16 cellular contexts compared by ENCODE assay signal in genomic region chr22:41608386-41608785, GRCh38. TPM values are rescaled to one million over a fixed set of nuclear protein-coding genes. Genes with fewer than 3 reads are reported as not detected.
A peak's percentile ranks its signal among the peaks of the same experiment; 100 is the strongest.
DNase-seq lines count a peak whose midpoint lies in the region; ATAC-seq and TF ChIP-seq lines count a peak whose summit lies in the region.
"Had no signal": no experiment of that assay in that cellular context is flagged by ENCODE, and none has a peak within 500 bp of the region (broad histone marks: within the 10 kb centered on the region; RNA-seq: fewer than 3 reads in every experiment).

No MANE protein-coding gene starts in this region.

- H3K4me1 Mint-ChIP-seq in Calu3 (ENCODE audit: low read depth, unreplicated experiment) (no peaks in the 10 kb centered on the region), endothelial cell (ENCODE audit: unreplicated experiment) (peaks cover 4% of the 10 kb centered on the region), memory B cell (peaks cover 2% of the 10 kb centered on the region)
- H3K4me1 Mint-ChIP-seq in stimulated activated memory B cell treated with anti-CD40 and anti-IgM and Interleukin-4, amounts not matched to agents 10 μg/mL and 1 μg/mL and 100 μg/mL, for 72 hours: peaks cover 14% of the 10 kb centered on the region

- BruUV-seq in Calu3 (replicated peaks; lab: Mats Ljungman, UMichigan): no TSS peak

- TF ChIP-seq CTCF in Calu3 (IDR thresholded peaks at IDR 0.05; ENCODE audit: unreplicated experiment) (no peak), endothelial cell (IDR thresholded peaks at IDR 0.05; ENCODE audit: unreplicated experiment) (no peak)

- H3K27me3 Mint-ChIP-seq in Calu3 (ENCODE audit: unreplicated experiment): no peaks in the 10 kb centered on the region
- no peaks in the 10 kb centered on the region for H3K27me3 Mint-ChIP-seq in endothelial cell (ENCODE audit: unreplicated experiment)
- H3K27me3 Mint-ChIP-seq in memory B cell: peaks cover 2% of the 10 kb centered on the region
- no peaks in the 10 kb centered on the region for H3K27me3 Mint-ChIP-seq in stimulated activated memory B cell treated with anti-CD40 and anti-IgM and Interleukin-4, amounts not matched to agents 10 μg/mL and 1 μg/mL and 100 μg/mL, for 72 hours
- H3K27me3 Mint-ChIP-seq: B cell had no signal

- DNase-seq in Calu3 (no peak), endothelial cell (ENCODE audit: low spot score) (no peak), left ventricle myocardium superior (peak; percentile 49), memory B cell (ENCODE audit: low spot score in 2 of 2) (no peak), OCI-M1 (lab: John Stamatoyannopoulos, UW) (no peak), NCI-H2196 treated with DMSO at 0.1 percent for 48 hours (lab: John Stamatoyannopoulos, UW; ENCODE audit: unreplicated experiment) (no peak)
- no peak for DNase-seq in stimulated activated CD4-positive, alpha-beta T cell treated with anti-CD3 and anti-CD28 coated beads, Interleukin-4, amount 100 ng/mL, for 4 hours
- DNase-seq: C1 segment of cervical spinal cord; CD4-positive, alpha-beta memory T cell; DMS153; DMS79 treated with DMSO at 0.1 percent for 48 hours; EL; GM23248 had no signal

- H3K36me3 Mint-ChIP-seq in Calu3 (ENCODE audit: insufficient read depth, unreplicated experiment) (peaks cover 48% of the 10 kb centered on the region), endothelial cell (ENCODE audit: low read depth, unreplicated experiment) (peaks cover 19% of the 10 kb centered on the region), memory B cell (peaks cover 28% of the 10 kb centered on the region)
- H3K36me3 Mint-ChIP-seq in stimulated activated memory B cell treated with anti-CD40 and anti-IgM and Interleukin-4, amounts not matched to agents 10 μg/mL and 1 μg/mL and 100 μg/mL, for 72 hours: peaks cover 66% of the 10 kb centered on the region

- CTCF ChIA-PET in Calu3 (lab: Charles Lee): no interaction called here

- H3K9me3 Mint-ChIP-seq in Calu3 (ENCODE audit: low read depth, unreplicated experiment) (no peaks in the 10 kb centered on the region), endothelial cell (ENCODE audit: unreplicated experiment) (no peaks in the 10 kb centered on the region), memory B cell (no peaks in the 10 kb centered on the region)
- H3K9me3 Mint-ChIP-seq in stimulated activated memory B cell treated with anti-CD40 and anti-IgM and Interleukin-4, amounts not matched to agents 10 μg/mL and 1 μg/mL and 100 μg/mL, for 72 hours: no peaks in the 10 kb centered on the region

- intact Hi-C loops in Calu3 (cut with micrococcal nuclease; ENCODE audit: unreplicated experiment): no loop called here
- intact Hi-C loops in left ventricle myocardium superior (cut with micrococcal nuclease): no loop called here

- peak overlapping the region; percentile 8 for H3K27ac Mint-ChIP-seq in Calu3 (ENCODE audit: unreplicated experiment)
- H3K27ac Mint-ChIP-seq in endothelial cell (ENCODE audit: unreplicated experiment): no peak overlapping the region
- peak overlapping the region; percentile 78 for H3K27ac Mint-ChIP-seq in memory B cell
- H3K27ac Mint-ChIP-seq in stimulated activated memory B cell treated with anti-CD40 and anti-IgM and Interleukin-4, amounts not matched to agents 10 μg/mL and 1 μg/mL and 100 μg/mL, for 72 hours: no peak overlapping the region
- H3K27ac Mint-ChIP-seq: B cell; CD4-positive, alpha-beta memory T cell had no signal

- ATAC-seq in left ventricle myocardium superior (peak; percentile 80), memory B cell (ENCODE audit: low read depth) (no peak)
- ATAC-seq in stimulated activated memory B cell treated with anti-CD40 and anti-IgM and Interleukin-4, amounts not matched to agents 10 μg/mL and 1 μg/mL and 100 μg/mL, for 72 hours: no peak
- ATAC-seq: HCT116 had no signal

- H3K4me3 Mint-ChIP-seq in Calu3 (ENCODE audit: low read depth, unreplicated experiment) (no peak overlapping the region), endothelial cell (ENCODE audit: unreplicated experiment) (peak overlapping the region; percentile 4), memory B cell (no peak overlapping the region)
- no peak overlapping the region for H3K4me3 Mint-ChIP-seq in stimulated activated memory B cell treated with anti-CD40 and anti-IgM and Interleukin-4, amounts not matched to agents 10 μg/mL and 1 μg/mL and 100 μg/mL, for 72 hours
- H3K4me3 Mint-ChIP-seq: B cell; CD4-positive, alpha-beta memory T cell had no signal

RNA-seq across cellular contexts. Expression of gene DESI1, which starts 12.5 kb away (rescaled TPM):
- 63.7 and 64.5 TPM in 2 replicates for total RNA-seq in Calu3 (2022)
- total RNA-seq in endothelial cell (ENCODE audit: unreplicated experiment): 23.2 TPM
- total RNA-seq in left ventricle myocardium superior: 53.6 TPM

RNA-seq across cellular contexts. Expression of gene XRCC6, which starts 12.7 kb away (rescaled TPM):
- total RNA-seq in Calu3 (2022) (369 and 401 TPM in 2 replicates), endothelial cell (ENCODE audit: unreplicated experiment) (211 TPM), left ventricle myocardium superior (172 TPM)

RNA-seq across cellular contexts. Expression of gene PMM1, which starts 18.7 kb away (rescaled TPM):
- total RNA-seq in Calu3 (2022) (18.0 and 20.6 TPM in 2 replicates), endothelial cell (ENCODE audit: unreplicated experiment) (6.0 TPM), left ventricle myocardium superior (12.9 TPM)

RNA-seq across cellular contexts. Expression of gene CSDC2, which starts 47.6 kb away (rescaled TPM):
- total RNA-seq in Calu3 (2022): not detected in 2 replicates
- total RNA-seq in endothelial cell (ENCODE audit: unreplicated experiment): not detected
- total RNA-seq in left ventricle myocardium superior: 223 TPM
- total RNA-seq: B cell; CD4-positive, alpha-beta memory T cell; GM23248 had no signal

Comparison
In these comparisons a context has a peak if more than half of its experiments do, and no peak if none do; other contexts are left out.
1. H3K27ac Mint-ChIP-seq: peak in Calu3 (single experiment) and memory B cell (single experiment); none in endothelial cell (single experiment) and stimulated activated memory B cell treated with anti-CD40 and anti-IgM and Interleukin-4, amounts not matched to agents 10 μg/mL and 1 μg/mL and 100 μg/mL, for 72 hours (single experiment).